In genomic region chr12:56787498-56787897, GRCh38 we compare ENCODE assay signal across 36 cellular contexts. TPM values are rescaled to one million over a fixed set of nuclear protein-coding genes. Genes with fewer than 3 reads are reported as not detected.
"Had no signal": no experiment of that assay in that cellular context is flagged by ENCODE, and none has a peak within 500 bp of the region (broad histone marks: within the 10 kb centered on the region; RNA-seq: fewer than 3 reads in every experiment).

No MANE protein-coding gene starts in this region.

- H3K27ac Mint-ChIP-seq: activated B cell treated with CpG ODN at 0.5 μM for 24 hours; activated CD8-positive, alpha-beta T cell treated with anti-CD3 and anti-CD28 coated beads for 36 hours; activated naive CD8-positive, alpha-beta T cell; activated T-helper 17 cell treated with anti-CD3 and anti-CD28 coated beads, Interleukin-2, amount 50 U/mL, for 72 hours; dendritic cell treated with granulocyte-macrophage colony-stimulating factor and Interleukin-4, amounts not matched to agents 40 ng/mL and 50 ng/mL, for 4 days; endodermal cell; T-helper 17 cell; T-helper 2 cell treated with Interferon-gamma antibody and Interleukin-4, amounts not matched to agents 5 μg/mL and 100 μg/mL, for 36 hours had no signal

- H3K4me3 Mint-ChIP-seq: activated B cell treated with CpG ODN at 0.5 μM for 24 hours; activated CD8-positive, alpha-beta T cell treated with anti-CD3 and anti-CD28 coated beads for 36 hours; activated naive CD8-positive, alpha-beta T cell; activated T-cell treated with anti-CD3 and anti-CD28 coated beads, Interleukin-2, amount 50 U/mL, for 4 hours; activated T-helper 17 cell treated with anti-CD3 and anti-CD28 coated beads, Interleukin-2, amount 50 U/mL, for 72 hours; central memory CD8-positive, alpha-beta T cell; dendritic cell treated with granulocyte-macrophage colony-stimulating factor and Interleukin-4, amounts not matched to agents 40 ng/mL and 50 ng/mL, for 4 days; endodermal cell; T-helper 17 cell; T-helper 2 cell treated with Interferon-gamma antibody and Interleukin-4, amounts not matched to agents 5 μg/mL and 100 μg/mL, for 36 hours had no signal

- ATAC-seq: activated CD4-positive, CD25-positive, alpha-beta regulatory T cell treated with anti-CD3 and anti-CD28 coated beads, Interleukin-2, amount 50 U/mL, for 24 hours; activated CD8-positive, alpha-beta T cell treated with anti-CD3 and anti-CD28 coated beads for 36 hours; activated T-cell treated with anti-CD3 and anti-CD28 coated beads, Interleukin-2, amount 50 U/mL, for 4 hours; activated T-helper 17 cell treated with anti-CD3 and anti-CD28 coated beads, Interleukin-2, amount 50 U/mL, for 72 hours; foreskin keratinocyte; gastrocnemius medialis; heart right ventricle; T-helper 17 cell had no signal

- H3K4me1 ChIP-seq: esophagus muscularis mucosa, foreskin keratinocyte, gastrocnemius medialis, heart right ventricle had no signal

- H3K4me3 ChIP-seq: coronary artery, dorsolateral prefrontal cortex, esophagus muscularis mucosa, gastrocnemius medialis, heart right ventricle, hepatocyte had no signal

- H3K27me3 Mint-ChIP-seq: activated CD8-positive, alpha-beta T cell treated with anti-CD3 and anti-CD28 coated beads for 36 hours; activated naive CD8-positive, alpha-beta T cell; activated T-helper 17 cell treated with anti-CD3 and anti-CD28 coated beads, Interleukin-2, amount 50 U/mL, for 72 hours had no signal

- H3K9me3 ChIP-seq: esophagus muscularis mucosa, gastrocnemius medialis, heart right ventricle had no signal

- H3K27ac ChIP-seq: brain microvascular endothelial cell, coronary artery, dorsolateral prefrontal cortex, esophagus muscularis mucosa, foreskin keratinocyte, gastrocnemius medialis, heart right ventricle, hepatocyte, VCaP had no signal

- H3K36me3 ChIP-seq: brain microvascular endothelial cell, esophagus muscularis mucosa, gastrocnemius medialis, heart right ventricle had no signal

- H3K27me3 ChIP-seq: brain microvascular endothelial cell, dorsolateral prefrontal cortex, esophagus muscularis mucosa, foreskin keratinocyte, gastrocnemius medialis, heart right ventricle, hepatocyte had no signal

- H3K9me3 Mint-ChIP-seq: activated B cell treated with CpG ODN at 0.5 μM for 24 hours; activated CD8-positive, alpha-beta T cell treated with anti-CD3 and anti-CD28 coated beads for 36 hours; activated T-cell treated with anti-CD3 and anti-CD28 coated beads, Interleukin-2, amount 50 U/mL, for 4 hours; activated T-helper 17 cell treated with anti-CD3 and anti-CD28 coated beads, Interleukin-2, amount 50 U/mL, for 72 hours; central memory CD8-positive, alpha-beta T cell; dendritic cell treated with granulocyte-macrophage colony-stimulating factor and Interleukin-4, amounts not matched to agents 40 ng/mL and 50 ng/mL, for 4 days; T-helper 2 cell treated with Interferon-gamma antibody and Interleukin-4, amounts not matched to agents 5 μg/mL and 100 μg/mL, for 36 hours had no signal

- DNase-seq: activated B cell treated with CpG ODN at 0.5 μM for 24 hours; activated CD4-positive, alpha-beta T cell treated with anti-CD3 and anti-CD28 coated beads for 48 hours; activated CD4-positive, alpha-beta T cell treated with anti-CD3 and anti-CD28 coated beads, Interleukin-2, amount 50 U/mL, for 1 hour; activated CD4-positive, alpha-beta T cell treated with anti-CD3 and anti-CD28 coated beads, Interleukin-2, amount 50 U/mL, for 48 hours; activated CD8-positive, alpha-beta memory T cell treated with anti-CD3 and anti-CD28 coated beads for 24 hours; activated CD8-positive, alpha-beta T cell treated with anti-CD3 and anti-CD28 coated beads for 36 hours; activated effector memory CD4-positive, alpha-beta T cell treated with Interleukin-2 at 50 U/mL for 16 hours; activated gamma-delta T cell treated with Interleukin-2 at 50 U/mL for 16 hours; activated naive CD4-positive, alpha-beta T cell treated with anti-CD3 and anti-CD28 coated beads, Interleukin-2, amount 50 U/mL, for 16 hours; activated naive CD4-positive, alpha-beta T cell treated with Interleukin-2 at 50 U/mL for 16 hours; activated T-cell treated with anti-CD3 and anti-CD28 coated beads, Interleukin-2, amount 50 U/mL, for 4 hours; amniotic stem cell; anterior cingulate cortex; brain microvascular endothelial cell; dorsolateral prefrontal cortex; effector memory CD4-positive, alpha-beta T cell; erythroblast; foreskin keratinocyte; gastrocnemius medialis; heart right ventricle; T-helper 17 cell; T1000 had no signal

- H3K4me1 Mint-ChIP-seq: activated B cell treated with CpG ODN at 0.5 μM for 24 hours; activated T-helper 17 cell treated with anti-CD3 and anti-CD28 coated beads, Interleukin-2, amount 50 U/mL, for 72 hours; central memory CD8-positive, alpha-beta T cell; endodermal cell; T-helper 17 cell had no signal

- H3K36me3 Mint-ChIP-seq: activated naive CD8-positive, alpha-beta T cell had no signal

- FAIRE-seq: astrocyte, bronchial epithelial cell had no signal

RNA-seq across cellular contexts. Expression of gene HSD17B6, which starts 24.4 kb away (rescaled TPM):
- total RNA-seq: cardiac septum had no signal
